Comparison of ENCODE assay signal across 26 cellular contexts in genomic region chr19:28884786-28885476, GRCh38.
"Had no signal": no experiment of that assay in that cellular context is flagged by ENCODE, and none has a peak within 500 bp of the region (broad histone marks: within the 10 kb centered on the region; RNA-seq: fewer than 3 reads in every experiment).

No MANE protein-coding gene starts in this region.

- H3K4me3 ChIP-seq: gastrocnemius medialis, left lung, spleen, upper lobe of left lung had no signal

- H3K4me1 ChIP-seq: left lung, spleen, upper lobe of left lung had no signal

- H3K27ac ChIP-seq: gastrocnemius medialis, left lung, spleen, upper lobe of left lung, WERI-Rb-1 had no signal

- H3K27me3 Mint-ChIP-seq: activated CD4-positive, alpha-beta T cell treated with anti-CD3 and anti-CD28 coated beads, Interleukin-2, amount 10 ng/mL, durations not matched to agents 7 days and 5 days had no signal

- H3K27me3 ChIP-seq: gastrocnemius medialis, upper lobe of left lung had no signal

- H3K36me3 ChIP-seq: gastrocnemius medialis, left lung, spleen, upper lobe of left lung, WERI-Rb-1 had no signal

- H3K9me3 ChIP-seq: gastrocnemius medialis, left lung, spleen, upper lobe of left lung had no signal

- H3K9me3 Mint-ChIP-seq: activated CD4-positive, alpha-beta T cell treated with anti-CD3 and anti-CD28 coated beads, Interleukin-2, amount 10 ng/mL, durations not matched to agents 7 days and 5 days; activated naive CD4-positive, alpha-beta T cell treated with anti-CD3 and anti-CD28 coated beads, Interleukin-2, amount 50 U/mL, for 24 hours; mesothelial cell of epicardium; natural killer cell; T-cell; T-helper 2 cell treated with Interferon-gamma antibody and Interleukin-4, amounts not matched to agents 5 μg/mL and 100 μg/mL, for 36 hours had no signal

- H3K36me3 Mint-ChIP-seq: activated naive CD4-positive, alpha-beta T cell treated with anti-CD3 and anti-CD28 coated beads, Interleukin-2, amount 50 U/mL, for 24 hours; brain; mesothelial cell of epicardium; natural killer cell; T-cell had no signal

- H3K4me3 Mint-ChIP-seq: activated CD4-positive, alpha-beta T cell treated with anti-CD3 and anti-CD28 coated beads, Interleukin-2, amount 10 ng/mL, durations not matched to agents 7 days and 5 days; activated CD8-positive, alpha-beta T cell treated with anti-CD3 and anti-CD28 coated beads, Interleukin-2, amount 10 ng/mL, durations not matched to agents 7 days and 5 days; activated naive CD4-positive, alpha-beta T cell treated with anti-CD3 and anti-CD28 coated beads, Interleukin-2, amount 50 U/mL, for 24 hours; brain; mesothelial cell of epicardium; natural killer cell; T-cell; T-helper 2 cell treated with Interferon-gamma antibody and Interleukin-4, amounts not matched to agents 5 μg/mL and 100 μg/mL, for 36 hours had no signal

- DNase-seq: activated CD4-positive, alpha-beta T cell treated with anti-CD3 and anti-CD28 coated beads, Interleukin-2, amount 10 ng/mL, durations not matched to agents 7 days and 5 days; activated CD4-positive, CD25-positive, alpha-beta regulatory T cell treated with anti-CD3 and anti-CD28 coated beads, Interleukin-2, amount 50 U/mL, for 72 hours; activated CD8-positive, alpha-beta T cell treated with anti-CD3 and anti-CD28 coated beads, Interleukin-2, amount 10 ng/mL, durations not matched to agents 7 days and 5 days; activated gamma-delta T cell treated with Interleukin-2 at 50 U/mL for 16 hours; aorta; caudate nucleus; dermis blood vessel endothelial cell; effector CD8-positive, alpha-beta T cell; gastrocnemius medialis; head of caudate nucleus; kidney; left lung; mammary epithelial cell; natural killer cell; retina; spleen; stimulated activated CD4-positive, alpha-beta T cell treated with anti-CD3 and anti-CD28 coated beads, Interleukin-4, amount 100 ng/mL, for 1 hour; stimulated activated naive CD4-positive, alpha-beta T cell; T-cell; upper lobe of left lung; WERI-Rb-1 had no signal

- H3K4me1 Mint-ChIP-seq: activated CD4-positive, alpha-beta T cell treated with anti-CD3 and anti-CD28 coated beads, Interleukin-2, amount 10 ng/mL, durations not matched to agents 7 days and 5 days; activated naive CD4-positive, alpha-beta T cell treated with anti-CD3 and anti-CD28 coated beads, Interleukin-2, amount 50 U/mL, for 24 hours; natural killer cell; T-cell had no signal

- ATAC-seq: activated CD8-positive, alpha-beta T cell treated with anti-CD3 and anti-CD28 coated beads, Interleukin-2, amount 10 ng/mL, durations not matched to agents 7 days and 5 days; gastrocnemius medialis; left lung; natural killer cell; T-cell had no signal

- H3K27ac Mint-ChIP-seq: activated CD4-positive, alpha-beta T cell treated with anti-CD3 and anti-CD28 coated beads, Interleukin-2, amount 10 ng/mL, durations not matched to agents 7 days and 5 days; activated CD8-positive, alpha-beta T cell treated with anti-CD3 and anti-CD28 coated beads, Interleukin-2, amount 10 ng/mL, durations not matched to agents 7 days and 5 days; activated naive CD4-positive, alpha-beta T cell treated with anti-CD3 and anti-CD28 coated beads, Interleukin-2, amount 50 U/mL, for 24 hours; mesothelial cell of epicardium; natural killer cell; progenitor cell of endocrine pancreas; T-cell; T-helper 2 cell treated with Interferon-gamma antibody and Interleukin-4, amounts not matched to agents 5 μg/mL and 100 μg/mL, for 36 hours had no signal
